In the genomic region with DNA sequence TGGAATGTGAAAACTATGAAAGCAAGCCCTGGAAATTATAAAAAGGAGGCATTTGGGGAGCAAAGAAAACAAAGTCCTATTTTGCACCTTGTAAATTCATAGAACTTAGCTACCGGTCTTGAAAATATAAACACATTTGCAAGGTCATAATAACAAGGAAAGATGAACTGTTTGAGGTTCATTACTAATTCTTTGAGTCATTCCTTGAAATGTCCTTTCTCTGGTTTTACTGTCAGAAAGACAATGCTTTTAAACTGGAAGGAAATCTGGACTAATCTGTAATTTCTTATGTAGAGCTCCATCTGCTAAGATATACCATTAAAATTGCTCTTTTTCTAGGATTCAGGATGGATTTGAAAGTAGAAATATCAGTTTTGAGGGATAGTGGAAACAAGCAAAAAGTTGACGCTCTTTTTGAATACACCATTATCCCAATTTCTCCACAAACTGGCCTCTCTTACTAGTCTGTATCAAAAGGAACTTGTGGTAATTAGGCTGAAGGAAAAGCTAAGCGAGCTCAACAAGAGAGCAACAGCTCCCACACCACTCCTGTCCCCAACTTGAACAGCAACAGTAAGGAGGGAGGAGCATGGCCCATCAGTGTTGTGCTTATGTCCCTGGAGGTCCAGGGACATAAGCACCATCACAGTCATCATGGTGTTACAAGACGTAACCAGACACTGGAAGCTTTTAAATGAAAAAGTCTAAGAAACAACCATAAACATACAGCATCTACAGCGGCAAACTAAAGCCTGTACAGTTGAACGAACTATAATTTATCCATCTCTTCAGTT, we compare ENCODE assay signal across 1 cellular context.
TF ChIP-seq lines count a peak whose summit lies in the region.

No MANE protein-coding gene starts in this region.

TF ChIP-seq in WTC11, 78 proteins besides CTCF, POLR2A, EP300 and RAD21 (continued from another document):
- TF ChIP-seq PREB (CRISPR knock-in tag; IDR thresholded peaks at IDR 0.05; ENCODE audit: borderline replicate concordance) (no peak), USF1 (CRISPR knock-in tag; IDR thresholded peaks at IDR 0.05) (no peak), JAZF1 (CRISPR knock-in tag; IDR thresholded peaks at IDR 0.05) (no peak), ZBTB21 (CRISPR knock-in tag; IDR thresholded peaks at IDR 0.05; ENCODE audit: borderline replicate concordance) (no peak), AR (CRISPR knock-in tag; IDR thresholded peaks at IDR 0.05) (no peak)
- TF ChIP-seq, protein P1, sequence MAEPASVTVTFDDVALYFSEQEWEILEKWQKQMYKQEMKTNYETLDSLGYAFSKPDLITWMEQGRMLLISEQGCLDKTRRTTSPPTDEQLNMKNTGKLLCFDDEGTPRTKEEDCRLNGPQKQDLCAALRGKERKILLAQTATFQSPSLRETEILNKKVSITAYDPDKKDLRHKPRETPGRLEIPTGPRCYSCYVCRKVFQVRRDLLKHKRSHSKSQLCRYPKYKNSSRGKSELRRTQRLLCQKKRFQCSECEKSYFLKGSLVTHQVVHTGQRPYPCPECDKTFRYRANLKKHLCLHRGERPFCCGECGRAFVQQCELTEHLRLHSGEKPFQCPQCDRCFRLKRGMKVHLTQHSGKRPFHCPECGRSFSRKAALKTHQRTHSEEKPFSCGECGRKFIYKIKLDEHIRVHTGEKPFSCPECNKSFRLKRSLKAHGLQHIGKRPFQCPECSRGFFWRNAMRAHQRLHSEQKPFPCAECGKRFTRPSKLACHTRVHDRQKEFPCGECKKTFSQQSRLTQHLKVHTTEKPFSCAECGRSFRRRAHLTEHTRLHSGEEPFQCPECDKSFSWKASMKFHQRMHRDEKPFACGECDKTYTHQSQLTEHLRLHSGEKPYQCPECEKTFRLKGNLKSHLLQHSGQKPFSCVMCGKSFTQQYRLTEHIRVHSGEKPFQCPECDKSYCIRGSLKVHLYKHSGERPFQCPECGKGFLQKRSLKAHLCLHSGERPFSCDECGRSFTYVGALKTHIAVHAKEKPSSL (CRISPR knock-in tag; conservative IDR thresholded peaks at IDR 0.05) = no peak
- TF ChIP-seq, protein P2, sequence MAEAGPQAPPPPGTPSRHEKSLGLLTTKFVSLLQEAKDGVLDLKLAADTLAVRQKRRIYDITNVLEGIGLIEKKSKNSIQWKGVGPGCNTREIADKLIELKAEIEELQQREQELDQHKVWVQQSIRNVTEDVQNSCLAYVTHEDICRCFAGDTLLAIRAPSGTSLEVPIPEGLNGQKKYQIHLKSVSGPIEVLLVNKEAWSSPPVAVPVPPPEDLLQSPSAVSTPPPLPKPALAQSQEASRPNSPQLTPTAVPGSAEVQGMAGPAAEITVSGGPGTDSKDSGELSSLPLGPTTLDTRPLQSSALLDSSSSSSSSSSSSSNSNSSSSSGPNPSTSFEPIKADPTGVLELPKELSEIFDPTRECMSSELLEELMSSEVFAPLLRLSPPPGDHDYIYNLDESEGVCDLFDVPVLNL (CRISPR knock-in tag; IDR thresholded peaks at IDR 0.05; ENCODE audit: borderline replicate concordance, low read depth) = no peak
TF ChIP-seq in WTC11: peak in this region for 0.
